Comparison of ENCODE assay signal across 31 cellular contexts in genomic region chr4:113840850-113841249, GRCh38.
"Had no signal": no experiment of that assay in that cellular context is flagged by ENCODE, and none has a peak within 500 bp of the region (broad histone marks: within the 10 kb centered on the region; RNA-seq: fewer than 3 reads in every experiment).

No MANE protein-coding gene starts in this region.

- H3K79me2 ChIP-seq: hepatocyte, parathyroid adenoma had no signal

- H3K4me3 Mint-ChIP-seq: activated naive CD4-positive, alpha-beta T cell treated with anti-CD3 and anti-CD28 coated beads, Interleukin-2, amount 10 ng/mL, durations not matched to agents 7 days and 5 days; activated T-helper 1 cell treated with anti-CD3 and anti-CD28 coated beads, Interleukin-12 subunit alpha, Interleukin-12 subunit beta, Interleukin-2, Interleukin-4 antibody, amounts not matched to agents 30 ng/mL and 10 ng/mL and 1 ng/mL, durations not matched to agents 14 hours and 24 hours and 36 hours; dendritic cell treated with granulocyte-macrophage colony-stimulating factor and Interleukin-4, amounts not matched to agents 40 ng/mL and 50 ng/mL, for 4 days; memory B cell; naive thymus-derived CD8-positive, alpha-beta T cell; neural progenitor cell; stimulated activated naive B cell treated with anti-CD40 and anti-IgM and Interleukin-4, amounts not matched to agents 10 μg/mL and 1 μg/mL and 100 μg/mL, for 72 hours; T-helper 2 cell treated with Interferon-gamma antibody and Interleukin-4, amounts not matched to agents 5 μg/mL and 100 μg/mL, for 36 hours had no signal

- H3K27me3 ChIP-seq: esophagus squamous epithelium, gastroesophageal sphincter, hepatocyte, neural progenitor cell, stomach, tibial artery, upper lobe of right lung had no signal

- H3K9me3 ChIP-seq: esophagus squamous epithelium, gastroesophageal sphincter, stomach, tibial artery, upper lobe of right lung had no signal

- H2AFZ ChIP-seq: hepatocyte, neural progenitor cell, parathyroid adenoma had no signal

- H3K27ac ChIP-seq: epithelial cell of prostate, esophagus squamous epithelium, gastroesophageal sphincter, hepatocyte, neural progenitor cell, parathyroid adenoma, stomach, tibial artery, upper lobe of right lung had no signal

- H3K36me3 ChIP-seq: esophagus squamous epithelium, gastroesophageal sphincter, neural progenitor cell, stomach, tibial artery, upper lobe of right lung had no signal

- FAIRE-seq: kidney had no signal

- DNase-seq: activated CD4-positive, alpha-beta T cell treated with anti-CD3 and anti-CD28 coated beads for 4 hours; activated CD4-positive, alpha-beta T cell treated with anti-CD3 and anti-CD28 coated beads, Interleukin-2, amount 50 U/mL, for 48 hours; activated CD4-positive, CD25-positive, alpha-beta regulatory T cell; activated CD8-positive, alpha-beta memory T cell treated with anti-CD3 and anti-CD28 coated beads, Interleukin-2, amount 50 U/mL, for 4 hours; activated gamma-delta T cell; activated naive CD4-positive, alpha-beta T cell treated with anti-CD3 and anti-CD28 coated beads, Interleukin-2, amount 10 ng/mL, durations not matched to agents 7 days and 5 days; activated T-cell treated with anti-CD3 and anti-CD28 coated beads, Interleukin-2, amount 50 U/mL, for 1 hour; amygdala; central memory CD4-positive, alpha-beta T cell; esophagus squamous epithelium; kidney; midbrain; naive thymus-derived CD8-positive, alpha-beta T cell; occipital lobe; right cardiac atrium; stimulated activated CD4-positive, alpha-beta T cell treated with anti-CD3 and anti-CD28 coated beads, Interleukin-15, amount 100 ng/mL, for 24 hours; stimulated activated CD4-positive, alpha-beta T cell treated with anti-CD3 and anti-CD28 coated beads, Interleukin-2, amount 100 ng/mL, for 24 hours; stimulated activated naive B cell treated with anti-CD40 and anti-IgM and Interleukin-4, amounts not matched to agents 10 μg/mL and 1 μg/mL and 100 μg/mL, for 72 hours; stomach; T-helper 1 cell; tibial artery; upper lobe of right lung had no signal

- H3K4me3 ChIP-seq: esophagus squamous epithelium, gastroesophageal sphincter, hepatocyte, neural progenitor cell, stomach, tibial artery, upper lobe of right lung had no signal

- H3K27ac Mint-ChIP-seq: activated naive CD4-positive, alpha-beta T cell treated with anti-CD3 and anti-CD28 coated beads, Interleukin-2, amount 10 ng/mL, durations not matched to agents 7 days and 5 days; activated T-helper 1 cell treated with anti-CD3 and anti-CD28 coated beads, Interleukin-12 subunit alpha, Interleukin-12 subunit beta, Interleukin-2, Interleukin-4 antibody, amounts not matched to agents 30 ng/mL and 10 ng/mL and 1 ng/mL, durations not matched to agents 14 hours and 24 hours and 36 hours; dendritic cell treated with granulocyte-macrophage colony-stimulating factor and Interleukin-4, amounts not matched to agents 40 ng/mL and 50 ng/mL, for 4 days; memory B cell; naive thymus-derived CD8-positive, alpha-beta T cell; neural progenitor cell; stimulated activated naive B cell treated with anti-CD40 and anti-IgM and Interleukin-4, amounts not matched to agents 10 μg/mL and 1 μg/mL and 100 μg/mL, for 72 hours; T-helper 2 cell treated with Interferon-gamma antibody and Interleukin-4, amounts not matched to agents 5 μg/mL and 100 μg/mL, for 36 hours had no signal

- H3K9ac ChIP-seq: neural progenitor cell, parathyroid adenoma had no signal

- H3K27me3 Mint-ChIP-seq: dendritic cell treated with granulocyte-macrophage colony-stimulating factor and Interleukin-4, amounts not matched to agents 40 ng/mL and 50 ng/mL, for 4 days; naive thymus-derived CD8-positive, alpha-beta T cell; stimulated activated naive B cell treated with anti-CD40 and anti-IgM and Interleukin-4, amounts not matched to agents 10 μg/mL and 1 μg/mL and 100 μg/mL, for 72 hours had no signal

- H3K9me3 Mint-ChIP-seq: activated naive CD4-positive, alpha-beta T cell treated with anti-CD3 and anti-CD28 coated beads, Interleukin-2, amount 10 ng/mL, durations not matched to agents 7 days and 5 days; activated T-helper 1 cell treated with anti-CD3 and anti-CD28 coated beads, Interleukin-12 subunit alpha, Interleukin-12 subunit beta, Interleukin-2, Interleukin-4 antibody, amounts not matched to agents 30 ng/mL and 10 ng/mL and 1 ng/mL, durations not matched to agents 14 hours and 24 hours and 36 hours; dendritic cell treated with granulocyte-macrophage colony-stimulating factor and Interleukin-4, amounts not matched to agents 40 ng/mL and 50 ng/mL, for 4 days; memory B cell; naive thymus-derived CD8-positive, alpha-beta T cell; neural progenitor cell; stimulated activated naive B cell treated with anti-CD40 and anti-IgM and Interleukin-4, amounts not matched to agents 10 μg/mL and 1 μg/mL and 100 μg/mL, for 72 hours; T-helper 2 cell treated with Interferon-gamma antibody and Interleukin-4, amounts not matched to agents 5 μg/mL and 100 μg/mL, for 36 hours had no signal

- H3K4me1 Mint-ChIP-seq: activated naive CD4-positive, alpha-beta T cell treated with anti-CD3 and anti-CD28 coated beads, Interleukin-2, amount 10 ng/mL, durations not matched to agents 7 days and 5 days; neural progenitor cell had no signal

- H3K4me2 ChIP-seq: hepatocyte, neural progenitor cell had no signal

- H3K4me1 ChIP-seq: gastroesophageal sphincter, neural progenitor cell, parathyroid adenoma, stomach had no signal

- ATAC-seq: gastroesophageal sphincter; naive thymus-derived CD8-positive, alpha-beta T cell; right cardiac atrium; stimulated activated naive B cell treated with anti-CD40 and anti-IgM and Interleukin-4, amounts not matched to agents 10 μg/mL and 1 μg/mL and 100 μg/mL, for 72 hours; upper lobe of right lung had no signal

- H3K36me3 Mint-ChIP-seq: activated naive CD4-positive, alpha-beta T cell treated with anti-CD3 and anti-CD28 coated beads, Interleukin-2, amount 10 ng/mL, durations not matched to agents 7 days and 5 days; memory B cell; neural progenitor cell; stimulated activated naive B cell treated with anti-CD40 and anti-IgM and Interleukin-4, amounts not matched to agents 10 μg/mL and 1 μg/mL and 100 μg/mL, for 72 hours had no signal
